1 cellular context compared by ENCODE assay signal in the genomic region with DNA sequence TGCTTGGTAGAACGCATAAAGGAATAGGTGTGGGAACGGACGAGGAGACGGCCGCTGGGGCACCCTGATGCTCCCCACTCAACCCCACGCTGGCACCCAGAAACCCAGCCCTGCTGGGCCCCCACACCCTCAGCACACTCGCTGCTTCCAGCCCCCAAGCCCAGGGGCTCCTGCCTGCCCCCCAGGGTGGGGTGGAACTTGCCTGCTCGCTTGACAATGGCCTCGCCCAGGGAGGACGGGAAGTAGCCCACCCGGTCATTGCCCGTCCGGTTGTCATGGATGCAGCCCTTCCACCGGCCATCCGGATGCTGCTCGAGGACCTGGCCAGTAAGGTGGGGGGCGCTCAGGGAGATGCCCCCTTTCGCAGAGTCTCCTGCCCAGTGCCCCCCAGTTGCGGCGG.
TF ChIP-seq lines count a peak whose summit lies in the region.

No MANE protein-coding gene starts in this region.

TF ChIP-seq in H1, 55 proteins besides CTCF, POLR2A, EP300 and RAD21:
- no peak for TF ChIP-seq KDM1A (IDR thresholded peaks at IDR 0.05; ENCODE audit: borderline replicate concordance, low read length)
- no peak for TF ChIP-seq NANOG (IDR thresholded peaks at IDR 0.05; ENCODE audit: insufficient read depth, low read depth, low read length, poor library complexity, severe bottlenecking)
- no peak for TF ChIP-seq CHD1 (IDR thresholded peaks at IDR 0.05; ENCODE audit: low read depth, low read length)
- no peak for TF ChIP-seq YY1 (IDR thresholded peaks at IDR 0.05; ENCODE audit: low read depth, low read length)
- TF ChIP-seq, protein P1, sequence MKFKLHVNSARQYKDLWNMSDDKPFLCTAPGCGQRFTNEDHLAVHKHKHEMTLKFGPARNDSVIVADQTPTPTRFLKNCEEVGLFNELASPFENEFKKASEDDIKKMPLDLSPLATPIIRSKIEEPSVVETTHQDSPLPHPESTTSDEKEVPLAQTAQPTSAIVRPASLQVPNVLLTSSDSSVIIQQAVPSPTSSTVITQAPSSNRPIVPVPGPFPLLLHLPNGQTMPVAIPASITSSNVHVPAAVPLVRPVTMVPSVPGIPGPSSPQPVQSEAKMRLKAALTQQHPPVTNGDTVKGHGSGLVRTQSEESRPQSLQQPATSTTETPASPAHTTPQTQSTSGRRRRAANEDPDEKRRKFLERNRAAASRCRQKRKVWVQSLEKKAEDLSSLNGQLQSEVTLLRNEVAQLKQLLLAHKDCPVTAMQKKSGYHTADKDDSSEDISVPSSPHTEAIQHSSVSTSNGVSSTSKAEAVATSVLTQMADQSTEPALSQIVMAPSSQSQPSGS (IDR thresholded peaks at IDR 0.05; ENCODE audit: low read length): no peak
